Comparison of ENCODE assay signal across 14 cellular contexts in genomic region chr2:88885275-88885674, GRCh38.
DNase-seq lines count a peak whose midpoint lies in the region; ATAC-seq and TF ChIP-seq lines count a peak whose summit lies in the region.
"Had no signal": no experiment of that assay in that cellular context is flagged by ENCODE, and none has a peak within 500 bp of the region (broad histone marks: within the 10 kb centered on the region; RNA-seq: fewer than 3 reads in every experiment).

No MANE protein-coding gene starts in this region.

- peaks cover 0 to 4% (median 0%) of the 10 kb centered on the region in 7 donors for H3K9me3 Mint-ChIP-seq in naive B cell

- no peaks in the 10 kb centered on the region for H3K36me3 Mint-ChIP-seq in naive B cell

- peaks cover 20 to 50% (median 25%) of the 10 kb centered on the region in 3 donors for H3K4me1 Mint-ChIP-seq in naive B cell

- ATAC-seq in GM21619 (IDR thresholded peaks at IDR 0.05; ENCODE audit: unreplicated experiment) (peak; percentile 83), HG03175 (IDR thresholded peaks at IDR 0.05; ENCODE audit: unreplicated experiment) (peak; percentile 52), naive B cell (ENCODE audit: low read depth in 2 of 2) (peak; percentile 59 to 60)

- no peaks in the 10 kb centered on the region for H3K27me3 Mint-ChIP-seq in naive B cell

- peak; percentile 14 for TF ChIP-seq POLR2A in GM18951 (IDR thresholded peaks at IDR 0.05; ENCODE audit: extremely low read depth, insufficient read depth, insufficient read length)

- DNase-seq in naive B cell: peak; percentile 35
- no peak for DNase-seq in effector CD4-positive, alpha-beta T cell
- DNase-seq in NOMO-1 treated with DMSO at 0.1 percent for 48 hours (lab: John Stamatoyannopoulos, UW; ENCODE audit: unreplicated experiment): no peak
- no peak for DNase-seq in NCI-H774 (lab: John Stamatoyannopoulos, UW)
- DNase-seq: activated CD4-positive, alpha-beta T cell treated with anti-CD3 and anti-CD28 coated beads for 48 hours; mesendoderm; NCI-H1092 treated with DMSO at 0.1 percent for 48 hours; NCI-H510A treated with DMSO at 0.1 percent for 48 hours; small intestine; substantia nigra; T-helper 1 cell had no signal

- peak overlapping the region; percentile 68 to 92 (median 84) for H3K4me3 Mint-ChIP-seq in naive B cell

- peak overlapping the region; percentile 41 to 92 (median 84) for H3K27ac Mint-ChIP-seq in naive B cell

- in situ Hi-C loops in GM18951 (cut with MboI; ENCODE audit: low sequenced_read_pairs, unreplicated experiment): no loop called here
